In the genomic region with DNA sequence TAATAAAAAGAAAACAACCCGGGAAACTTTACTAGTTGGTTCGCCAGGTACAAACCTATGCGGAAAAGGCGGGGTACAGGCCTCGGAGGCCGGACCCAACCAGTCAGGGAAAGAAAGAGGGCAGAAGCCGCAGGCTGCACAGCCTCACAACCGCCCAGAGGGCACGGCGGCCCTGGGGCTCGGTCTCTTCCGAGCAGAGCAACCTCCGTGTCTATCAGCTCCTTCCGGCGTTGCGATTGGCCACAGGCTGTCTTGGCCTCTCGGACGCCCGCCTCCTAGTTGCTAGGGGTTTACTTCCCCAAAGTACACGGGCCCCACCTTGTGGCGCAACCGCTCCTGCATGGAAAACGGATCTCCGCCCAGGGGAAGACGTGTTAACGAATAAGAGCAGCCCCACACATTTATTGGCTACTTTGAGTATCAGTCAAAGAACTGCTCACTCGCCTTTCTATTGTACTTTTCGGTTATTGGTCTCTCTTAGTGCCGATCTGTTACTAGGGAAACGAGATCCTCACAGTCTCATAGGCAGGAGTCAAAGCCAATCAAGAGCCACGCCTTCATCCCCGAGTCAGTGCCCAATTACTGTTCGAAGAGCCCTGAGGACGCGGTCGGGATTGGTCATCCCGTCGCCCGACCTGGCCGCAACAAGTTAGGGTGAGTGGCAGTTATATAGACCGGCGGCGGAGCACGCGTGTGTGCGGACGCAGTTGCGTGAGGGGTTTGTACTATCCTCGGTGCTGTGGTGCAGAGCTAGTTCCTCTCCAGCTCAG, we compare ENCODE assay signal across 2 cellular contexts.
TF ChIP-seq lines count a peak whose summit lies in the region.

A gene (plus strand): TSS at position 696 of the 770 bp plus-strand sequence. CDS start 14,667 bp downstream, outside the sequence.

TF ChIP-seq in IMR-90, 13 proteins besides CTCF, POLR2A, EP300 and RAD21:
- TF ChIP-seq RCOR1 (IDR thresholded peaks at IDR 0.05; ENCODE audit: insufficient replicate concordance, low read length): no peak
- no peak; the same call in 1 of the 2 replicates for TF ChIP-seq RFX5 (IDR thresholded peaks at IDR 0.05; ENCODE audit: low read depth, low read length)
- peak; percentile 98 for TF ChIP-seq CEBPB (IDR thresholded peaks at IDR 0.05; ENCODE audit: low read depth, low read length)
- TF ChIP-seq MAFK (IDR thresholded peaks at IDR 0.05; ENCODE audit: low read depth, low read length): peak; percentile 39
- peak; percentile 74 for TF ChIP-seq FOS (IDR thresholded peaks at IDR 0.05; ENCODE audit: low read depth, low read length)
- TF ChIP-seq BHLHE40 (IDR thresholded peaks at IDR 0.05; ENCODE audit: low read depth, low read length): peak; percentile 81
- TF ChIP-seq MAZ (IDR thresholded peaks at IDR 0.05; ENCODE audit: borderline replicate concordance, low read depth, low read length): peak; percentile 64; the same call in 1 of the 2 replicates
- TF ChIP-seq SMC3 (IDR thresholded peaks at IDR 0.05; ENCODE audit: low read depth, low read length): peak; percentile 43
- no peak for TF ChIP-seq CHD1 (IDR thresholded peaks at IDR 0.05; ENCODE audit: low read depth, low read length)
- TF ChIP-seq, protein P1, sequence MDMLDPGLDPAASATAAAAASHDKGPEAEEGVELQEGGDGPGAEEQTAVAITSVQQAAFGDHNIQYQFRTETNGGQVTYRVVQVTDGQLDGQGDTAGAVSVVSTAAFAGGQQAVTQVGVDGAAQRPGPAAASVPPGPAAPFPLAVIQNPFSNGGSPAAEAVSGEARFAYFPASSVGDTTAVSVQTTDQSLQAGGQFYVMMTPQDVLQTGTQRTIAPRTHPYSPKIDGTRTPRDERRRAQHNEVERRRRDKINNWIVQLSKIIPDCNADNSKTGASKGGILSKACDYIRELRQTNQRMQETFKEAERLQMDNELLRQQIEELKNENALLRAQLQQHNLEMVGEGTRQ (IDR thresholded peaks at IDR 0.05; ENCODE audit: low read depth, low read length): no peak
- TF ChIP-seq MXI1 (IDR thresholded peaks at IDR 0.05; ENCODE audit: borderline replicate concordance, low read depth, low read length): peak; percentile 86; the same call in 1 of the 2 replicates

TF ChIP-seq in endothelial cell of umbilical vein, 7 proteins besides CTCF, POLR2A, EP300 and RAD21:
- TF ChIP-seq FOS (IDR thresholded peaks at IDR 0.05; ENCODE audit: borderline replicate concordance, insufficient read depth, low read length): no peak
- peak; percentile 98 for TF ChIP-seq POLR2AphosphoS5 (IDR thresholded peaks at IDR 0.05; ENCODE audit: insufficient read depth, low read depth, low read length)
- TF ChIP-seq, protein P2, sequence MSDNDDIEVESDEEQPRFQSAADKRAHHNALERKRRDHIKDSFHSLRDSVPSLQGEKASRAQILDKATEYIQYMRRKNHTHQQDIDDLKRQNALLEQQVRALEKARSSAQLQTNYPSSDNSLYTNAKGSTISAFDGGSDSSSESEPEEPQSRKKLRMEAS (IDR thresholded peaks at IDR 0.05; ENCODE audit: insufficient read depth, insufficient read length): peak; percentile 71
- TF ChIP-seq MYC (IDR thresholded peaks at IDR 0.05; ENCODE audit: low read depth, low read length): peak; percentile 97
- TF ChIP-seq EZH2 (IDR thresholded peaks at IDR 0.05; ENCODE audit: borderline replicate concordance, low read depth, low read length, severe bottlenecking): no peak
- TF ChIP-seq GATA2 (IDR thresholded peaks at IDR 0.05; ENCODE audit: insufficient read depth, insufficient read length, low read depth, low read length): no peak
